Comparison of ENCODE assay signal across 1 cellular context in the genomic region with DNA sequence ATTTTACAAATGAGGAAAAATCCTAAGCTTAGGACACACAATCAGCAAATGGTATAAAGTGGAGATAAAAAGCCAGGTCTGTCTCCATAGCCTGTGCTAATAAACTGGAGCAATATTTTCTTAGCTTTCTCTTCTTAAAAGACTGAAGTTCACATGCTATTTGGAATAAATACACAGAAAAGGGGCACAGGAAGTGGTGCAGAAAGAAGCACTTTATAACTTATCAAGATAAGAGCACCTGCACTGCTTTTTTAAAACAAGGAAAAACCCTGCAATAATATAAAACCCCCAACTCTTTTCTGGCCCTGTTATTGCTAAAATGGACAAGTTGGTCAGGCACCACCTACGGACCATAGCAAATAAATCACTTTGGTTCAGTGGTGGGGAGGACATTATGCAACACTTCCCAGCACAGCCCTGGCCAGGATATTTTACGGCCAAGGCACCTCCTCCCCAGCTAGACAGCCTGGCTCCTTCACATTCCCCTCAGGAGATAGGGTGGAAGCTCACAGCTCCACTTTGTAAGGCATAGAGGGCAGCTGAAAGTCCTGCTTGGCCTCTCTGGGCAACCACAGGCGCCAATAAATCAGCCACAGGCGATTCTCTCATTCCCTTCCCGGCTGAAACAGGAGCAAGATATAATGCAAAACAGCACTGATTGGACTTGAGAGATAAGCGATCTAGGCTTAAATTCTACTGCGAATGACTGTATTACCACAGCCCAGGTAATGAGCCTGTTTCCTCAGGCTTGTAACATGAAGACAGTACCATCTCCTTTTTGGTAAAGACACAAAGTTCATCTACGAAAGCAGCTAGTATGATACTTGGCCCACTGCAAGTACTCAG.
A peak's percentile ranks its signal among the peaks of the same experiment; 100 is the strongest.
TF ChIP-seq lines count a peak whose summit lies in the region.

No MANE protein-coding gene starts in this region.

TF ChIP-seq in HepG2, 621 proteins besides CTCF, POLR2A, EP300 and RAD21 (continued from another document and continues in another):
- TF ChIP-seq, protein P1, sequence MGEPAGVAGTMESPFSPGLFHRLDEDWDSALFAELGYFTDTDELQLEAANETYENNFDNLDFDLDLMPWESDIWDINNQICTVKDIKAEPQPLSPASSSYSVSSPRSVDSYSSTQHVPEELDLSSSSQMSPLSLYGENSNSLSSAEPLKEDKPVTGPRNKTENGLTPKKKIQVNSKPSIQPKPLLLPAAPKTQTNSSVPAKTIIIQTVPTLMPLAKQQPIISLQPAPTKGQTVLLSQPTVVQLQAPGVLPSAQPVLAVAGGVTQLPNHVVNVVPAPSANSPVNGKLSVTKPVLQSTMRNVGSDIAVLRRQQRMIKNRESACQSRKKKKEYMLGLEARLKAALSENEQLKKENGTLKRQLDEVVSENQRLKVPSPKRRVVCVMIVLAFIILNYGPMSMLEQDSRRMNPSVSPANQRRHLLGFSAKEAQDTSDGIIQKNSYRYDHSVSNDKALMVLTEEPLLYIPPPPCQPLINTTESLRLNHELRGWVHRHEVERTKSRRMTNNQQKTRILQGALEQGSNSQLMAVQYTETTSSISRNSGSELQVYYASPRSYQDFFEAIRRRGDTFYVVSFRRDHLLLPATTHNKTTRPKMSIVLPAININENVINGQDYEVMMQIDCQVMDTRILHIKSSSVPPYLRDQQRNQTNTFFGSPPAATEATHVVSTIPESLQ (CRISPR knock-in tag; conservative IDR thresholded peaks at IDR 0.05) = no peak
- TF ChIP-seq, protein P2, sequence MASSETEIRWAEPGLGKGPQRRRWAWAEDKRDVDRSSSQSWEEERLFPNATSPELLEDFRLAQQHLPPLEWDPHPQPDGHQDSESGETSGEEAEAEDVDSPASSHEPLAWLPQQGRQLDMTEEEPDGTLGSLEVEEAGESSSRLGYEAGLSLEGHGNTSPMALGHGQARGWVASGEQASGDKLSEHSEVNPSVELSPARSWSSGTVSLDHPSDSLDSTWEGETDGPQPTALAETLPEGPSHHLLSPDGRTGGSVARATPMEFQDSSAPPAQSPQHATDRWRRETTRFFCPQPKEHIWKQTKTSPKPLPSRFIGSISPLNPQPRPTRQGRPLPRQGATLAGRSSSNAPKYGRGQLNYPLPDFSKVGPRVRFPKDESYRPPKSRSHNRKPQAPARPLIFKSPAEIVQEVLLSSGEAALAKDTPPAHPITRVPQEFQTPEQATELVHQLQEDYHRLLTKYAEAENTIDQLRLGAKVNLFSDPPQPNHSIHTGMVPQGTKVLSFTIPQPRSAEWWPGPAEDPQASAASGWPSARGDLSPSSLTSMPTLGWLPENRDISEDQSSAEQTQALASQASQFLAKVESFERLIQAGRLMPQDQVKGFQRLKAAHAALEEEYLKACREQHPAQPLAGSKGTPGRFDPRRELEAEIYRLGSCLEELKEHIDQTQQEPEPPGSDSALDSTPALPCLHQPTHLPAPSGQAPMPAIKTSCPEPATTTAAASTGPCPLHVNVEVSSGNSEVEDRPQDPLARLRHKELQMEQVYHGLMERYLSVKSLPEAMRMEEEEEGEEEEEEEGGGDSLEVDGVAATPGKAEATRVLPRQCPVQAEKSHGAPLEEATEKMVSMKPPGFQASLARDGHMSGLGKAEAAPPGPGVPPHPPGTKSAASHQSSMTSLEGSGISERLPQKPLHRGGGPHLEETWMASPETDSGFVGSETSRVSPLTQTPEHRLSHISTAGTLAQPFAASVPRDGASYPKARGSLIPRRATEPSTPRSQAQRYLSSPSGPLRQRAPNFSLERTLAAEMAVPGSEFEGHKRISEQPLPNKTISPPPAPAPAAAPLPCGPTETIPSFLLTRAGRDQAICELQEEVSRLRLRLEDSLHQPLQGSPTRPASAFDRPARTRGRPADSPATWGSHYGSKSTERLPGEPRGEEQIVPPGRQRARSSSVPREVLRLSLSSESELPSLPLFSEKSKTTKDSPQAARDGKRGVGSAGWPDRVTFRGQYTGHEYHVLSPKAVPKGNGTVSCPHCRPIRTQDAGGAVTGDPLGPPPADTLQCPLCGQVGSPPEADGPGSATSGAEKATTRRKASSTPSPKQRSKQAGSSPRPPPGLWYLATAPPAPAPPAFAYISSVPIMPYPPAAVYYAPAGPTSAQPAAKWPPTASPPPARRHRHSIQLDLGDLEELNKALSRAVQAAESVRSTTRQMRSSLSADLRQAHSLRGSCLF (CRISPR knock-in tag; IDR thresholded peaks at IDR 0.05; ENCODE audit: borderline replicate concordance) = no peak
- 0 out of 2 replicates have a peak, but pooled peaks have one; percentile 38 for TF ChIP-seq ZNF335 (CRISPR knock-in tag; IDR thresholded peaks at IDR 0.05)
- no peak for TF ChIP-seq ZKSCAN1 (IDR thresholded peaks at IDR 0.05; ENCODE audit: low read length)
- TF ChIP-seq, protein P3, sequence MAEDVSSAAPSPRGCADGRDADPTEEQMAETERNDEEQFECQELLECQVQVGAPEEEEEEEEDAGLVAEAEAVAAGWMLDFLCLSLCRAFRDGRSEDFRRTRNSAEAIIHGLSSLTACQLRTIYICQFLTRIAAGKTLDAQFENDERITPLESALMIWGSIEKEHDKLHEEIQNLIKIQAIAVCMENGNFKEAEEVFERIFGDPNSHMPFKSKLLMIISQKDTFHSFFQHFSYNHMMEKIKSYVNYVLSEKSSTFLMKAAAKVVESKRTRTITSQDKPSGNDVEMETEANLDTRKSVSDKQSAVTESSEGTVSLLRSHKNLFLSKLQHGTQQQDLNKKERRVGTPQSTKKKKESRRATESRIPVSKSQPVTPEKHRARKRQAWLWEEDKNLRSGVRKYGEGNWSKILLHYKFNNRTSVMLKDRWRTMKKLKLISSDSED (CRISPR knock-in tag; IDR thresholded peaks at IDR 0.05) = no peak
- TF ChIP-seq ZMAT3 (CRISPR knock-in tag; conservative IDR thresholded peaks at IDR 0.05) = no peak
- TF ChIP-seq JUN (CRISPR knock-in tag; IDR thresholded peaks at IDR 0.05) = no peak
- TF ChIP-seq ZNF629 (CRISPR knock-in tag; conservative IDR thresholded peaks at IDR 0.05) = peak; percentile 72
- no peak for TF ChIP-seq ZNF160 (CRISPR knock-in tag; IDR thresholded peaks at IDR 0.05)
- no peak for TF ChIP-seq FOXC1 (CRISPR knock-in tag; IDR thresholded peaks at IDR 0.05; ENCODE audit: borderline replicate concordance)
- TF ChIP-seq ZNF550 (CRISPR knock-in tag; IDR thresholded peaks at IDR 0.05; ENCODE audit: borderline replicate concordance) = no peak
- TF ChIP-seq NFYB (CRISPR knock-in tag; IDR thresholded peaks at IDR 0.05) = no peak
- TF ChIP-seq, protein P4, sequence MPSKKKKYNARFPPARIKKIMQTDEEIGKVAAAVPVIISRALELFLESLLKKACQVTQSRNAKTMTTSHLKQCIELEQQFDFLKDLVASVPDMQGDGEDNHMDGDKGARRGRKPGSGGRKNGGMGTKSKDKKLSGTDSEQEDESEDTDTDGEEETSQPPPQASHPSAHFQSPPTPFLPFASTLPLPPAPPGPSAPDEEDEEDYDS (CRISPR knock-in tag; IDR thresholded peaks at IDR 0.05) = 0 out of 2 replicates have a peak, but pooled peaks have one; percentile 15
- no peak for TF ChIP-seq RFX3 (CRISPR knock-in tag; IDR thresholded peaks at IDR 0.05)
- no peak for TF ChIP-seq ZNF616 (CRISPR knock-in tag; IDR thresholded peaks at IDR 0.05; ENCODE audit: low read depth)
- TF ChIP-seq, protein P5, sequence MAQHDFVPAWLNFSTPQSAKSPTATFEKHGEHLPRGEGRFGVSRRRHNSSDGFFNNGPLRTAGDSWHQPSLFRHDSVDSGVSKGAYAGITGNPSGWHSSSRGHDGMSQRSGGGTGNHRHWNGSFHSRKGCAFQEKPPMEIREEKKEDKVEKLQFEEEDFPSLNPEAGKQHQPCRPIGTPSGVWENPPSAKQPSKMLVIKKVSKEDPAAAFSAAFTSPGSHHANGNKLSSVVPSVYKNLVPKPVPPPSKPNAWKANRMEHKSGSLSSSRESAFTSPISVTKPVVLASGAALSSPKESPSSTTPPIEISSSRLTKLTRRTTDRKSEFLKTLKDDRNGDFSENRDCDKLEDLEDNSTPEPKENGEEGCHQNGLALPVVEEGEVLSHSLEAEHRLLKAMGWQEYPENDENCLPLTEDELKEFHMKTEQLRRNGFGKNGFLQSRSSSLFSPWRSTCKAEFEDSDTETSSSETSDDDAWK (CRISPR knock-in tag; IDR thresholded peaks at IDR 0.05) = no peak
- TF ChIP-seq RBAK (CRISPR knock-in tag; IDR thresholded peaks at IDR 0.05) = no peak
- TF ChIP-seq, protein P6, sequence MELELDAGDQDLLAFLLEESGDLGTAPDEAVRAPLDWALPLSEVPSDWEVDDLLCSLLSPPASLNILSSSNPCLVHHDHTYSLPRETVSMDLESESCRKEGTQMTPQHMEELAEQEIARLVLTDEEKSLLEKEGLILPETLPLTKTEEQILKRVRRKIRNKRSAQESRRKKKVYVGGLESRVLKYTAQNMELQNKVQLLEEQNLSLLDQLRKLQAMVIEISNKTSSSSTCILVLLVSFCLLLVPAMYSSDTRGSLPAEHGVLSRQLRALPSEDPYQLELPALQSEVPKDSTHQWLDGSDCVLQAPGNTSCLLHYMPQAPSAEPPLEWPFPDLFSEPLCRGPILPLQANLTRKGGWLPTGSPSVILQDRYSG (CRISPR knock-in tag; IDR thresholded peaks at IDR 0.05) = no peak
- TF ChIP-seq ZNF24 (IDR thresholded peaks at IDR 0.05) = no peak
- no peak for TF ChIP-seq NFYC (CRISPR knock-in tag; IDR thresholded peaks at IDR 0.05)
- TF ChIP-seq, protein P7, sequence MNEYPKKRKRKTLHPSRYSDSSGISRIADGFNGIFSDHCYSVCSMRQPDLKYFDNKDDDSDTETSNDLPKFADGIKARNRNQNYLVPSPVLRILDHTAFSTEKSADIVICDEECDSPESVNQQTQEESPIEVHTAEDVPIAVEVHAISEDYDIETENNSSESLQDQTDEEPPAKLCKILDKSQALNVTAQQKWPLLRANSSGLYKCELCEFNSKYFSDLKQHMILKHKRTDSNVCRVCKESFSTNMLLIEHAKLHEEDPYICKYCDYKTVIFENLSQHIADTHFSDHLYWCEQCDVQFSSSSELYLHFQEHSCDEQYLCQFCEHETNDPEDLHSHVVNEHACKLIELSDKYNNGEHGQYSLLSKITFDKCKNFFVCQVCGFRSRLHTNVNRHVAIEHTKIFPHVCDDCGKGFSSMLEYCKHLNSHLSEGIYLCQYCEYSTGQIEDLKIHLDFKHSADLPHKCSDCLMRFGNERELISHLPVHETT (CRISPR knock-in tag; conservative IDR thresholded peaks at IDR 0.05) = 0 out of 2 replicates have a peak, but pooled peaks have one; percentile 22
- no peak for TF ChIP-seq TCF7L2 (IDR thresholded peaks at IDR 0.05; ENCODE audit: low read depth, low read length)
- TF ChIP-seq ZNF615 (CRISPR knock-in tag; IDR thresholded peaks at IDR 0.05; ENCODE audit: borderline replicate concordance) = no peak
- TF ChIP-seq ZSCAN31 (CRISPR knock-in tag; IDR thresholded peaks at IDR 0.05; ENCODE audit: low read depth) = no peak
- TF ChIP-seq ZNF337 (CRISPR knock-in tag; IDR thresholded peaks at IDR 0.05; ENCODE audit: borderline replicate concordance, low read depth) = no peak
- TF ChIP-seq, protein P8, sequence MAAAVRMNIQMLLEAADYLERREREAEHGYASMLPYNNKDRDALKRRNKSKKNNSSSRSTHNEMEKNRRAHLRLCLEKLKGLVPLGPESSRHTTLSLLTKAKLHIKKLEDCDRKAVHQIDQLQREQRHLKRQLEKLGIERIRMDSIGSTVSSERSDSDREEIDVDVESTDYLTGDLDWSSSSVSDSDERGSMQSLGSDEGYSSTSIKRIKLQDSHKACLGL (CRISPR knock-in tag; IDR thresholded peaks at IDR 0.05) = no peak
- TF ChIP-seq, protein P9, sequence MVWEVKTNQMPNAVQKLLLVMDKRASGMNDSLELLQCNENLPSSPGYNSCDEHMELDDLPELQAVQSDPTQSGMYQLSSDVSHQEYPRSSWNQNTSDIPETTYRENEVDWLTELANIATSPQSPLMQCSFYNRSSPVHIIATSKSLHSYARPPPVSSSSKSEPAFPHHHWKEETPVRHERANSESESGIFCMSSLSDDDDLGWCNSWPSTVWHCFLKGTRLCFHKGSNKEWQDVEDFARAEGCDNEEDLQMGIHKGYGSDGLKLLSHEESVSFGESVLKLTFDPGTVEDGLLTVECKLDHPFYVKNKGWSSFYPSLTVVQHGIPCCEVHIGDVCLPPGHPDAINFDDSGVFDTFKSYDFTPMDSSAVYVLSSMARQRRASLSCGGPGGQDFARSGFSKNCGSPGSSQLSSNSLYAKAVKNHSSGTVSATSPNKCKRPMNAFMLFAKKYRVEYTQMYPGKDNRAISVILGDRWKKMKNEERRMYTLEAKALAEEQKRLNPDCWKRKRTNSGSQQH (CRISPR knock-in tag; IDR thresholded peaks at IDR 0.05; ENCODE audit: low read depth) = no peak
- TF ChIP-seq TEAD2 (CRISPR knock-in tag; IDR thresholded peaks at IDR 0.05) = no peak
- TF ChIP-seq, protein P10, sequence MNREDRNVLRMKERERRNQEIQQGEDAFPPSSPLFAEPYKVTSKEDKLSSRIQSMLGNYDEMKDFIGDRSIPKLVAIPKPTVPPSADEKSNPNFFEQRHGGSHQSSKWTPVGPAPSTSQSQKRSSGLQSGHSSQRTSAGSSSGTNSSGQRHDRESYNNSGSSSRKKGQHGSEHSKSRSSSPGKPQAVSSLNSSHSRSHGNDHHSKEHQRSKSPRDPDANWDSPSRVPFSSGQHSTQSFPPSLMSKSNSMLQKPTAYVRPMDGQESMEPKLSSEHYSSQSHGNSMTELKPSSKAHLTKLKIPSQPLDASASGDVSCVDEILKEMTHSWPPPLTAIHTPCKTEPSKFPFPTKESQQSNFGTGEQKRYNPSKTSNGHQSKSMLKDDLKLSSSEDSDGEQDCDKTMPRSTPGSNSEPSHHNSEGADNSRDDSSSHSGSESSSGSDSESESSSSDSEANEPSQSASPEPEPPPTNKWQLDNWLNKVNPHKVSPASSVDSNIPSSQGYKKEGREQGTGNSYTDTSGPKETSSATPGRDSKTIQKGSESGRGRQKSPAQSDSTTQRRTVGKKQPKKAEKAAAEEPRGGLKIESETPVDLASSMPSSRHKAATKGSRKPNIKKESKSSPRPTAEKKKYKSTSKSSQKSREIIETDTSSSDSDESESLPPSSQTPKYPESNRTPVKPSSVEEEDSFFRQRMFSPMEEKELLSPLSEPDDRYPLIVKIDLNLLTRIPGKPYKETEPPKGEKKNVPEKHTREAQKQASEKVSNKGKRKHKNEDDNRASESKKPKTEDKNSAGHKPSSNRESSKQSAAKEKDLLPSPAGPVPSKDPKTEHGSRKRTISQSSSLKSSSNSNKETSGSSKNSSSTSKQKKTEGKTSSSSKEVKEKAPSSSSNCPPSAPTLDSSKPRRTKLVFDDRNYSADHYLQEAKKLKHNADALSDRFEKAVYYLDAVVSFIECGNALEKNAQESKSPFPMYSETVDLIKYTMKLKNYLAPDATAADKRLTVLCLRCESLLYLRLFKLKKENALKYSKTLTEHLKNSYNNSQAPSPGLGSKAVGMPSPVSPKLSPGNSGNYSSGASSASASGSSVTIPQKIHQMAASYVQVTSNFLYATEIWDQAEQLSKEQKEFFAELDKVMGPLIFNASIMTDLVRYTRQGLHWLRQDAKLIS (CRISPR knock-in tag; IDR thresholded peaks at IDR 0.05) = no peak
- TF ChIP-seq ZNF552 (CRISPR knock-in tag; IDR thresholded peaks at IDR 0.05; ENCODE audit: borderline replicate concordance) = no peak
- TF ChIP-seq, protein P11, sequence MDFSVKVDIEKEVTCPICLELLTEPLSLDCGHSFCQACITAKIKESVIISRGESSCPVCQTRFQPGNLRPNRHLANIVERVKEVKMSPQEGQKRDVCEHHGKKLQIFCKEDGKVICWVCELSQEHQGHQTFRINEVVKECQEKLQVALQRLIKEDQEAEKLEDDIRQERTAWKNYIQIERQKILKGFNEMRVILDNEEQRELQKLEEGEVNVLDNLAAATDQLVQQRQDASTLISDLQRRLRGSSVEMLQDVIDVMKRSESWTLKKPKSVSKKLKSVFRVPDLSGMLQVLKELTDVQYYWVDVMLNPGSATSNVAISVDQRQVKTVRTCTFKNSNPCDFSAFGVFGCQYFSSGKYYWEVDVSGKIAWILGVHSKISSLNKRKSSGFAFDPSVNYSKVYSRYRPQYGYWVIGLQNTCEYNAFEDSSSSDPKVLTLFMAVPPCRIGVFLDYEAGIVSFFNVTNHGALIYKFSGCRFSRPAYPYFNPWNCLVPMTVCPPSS (IDR thresholded peaks at IDR 0.05) = no peak
- no peak for TF ChIP-seq ZBTB8A (CRISPR knock-in tag; IDR thresholded peaks at IDR 0.05; ENCODE audit: borderline replicate concordance, low read depth)
- no peak for TF ChIP-seq CC2D1A (CRISPR knock-in tag; IDR thresholded peaks at IDR 0.05)
